17 cellular contexts compared by ENCODE assay signal in the genomic region with DNA sequence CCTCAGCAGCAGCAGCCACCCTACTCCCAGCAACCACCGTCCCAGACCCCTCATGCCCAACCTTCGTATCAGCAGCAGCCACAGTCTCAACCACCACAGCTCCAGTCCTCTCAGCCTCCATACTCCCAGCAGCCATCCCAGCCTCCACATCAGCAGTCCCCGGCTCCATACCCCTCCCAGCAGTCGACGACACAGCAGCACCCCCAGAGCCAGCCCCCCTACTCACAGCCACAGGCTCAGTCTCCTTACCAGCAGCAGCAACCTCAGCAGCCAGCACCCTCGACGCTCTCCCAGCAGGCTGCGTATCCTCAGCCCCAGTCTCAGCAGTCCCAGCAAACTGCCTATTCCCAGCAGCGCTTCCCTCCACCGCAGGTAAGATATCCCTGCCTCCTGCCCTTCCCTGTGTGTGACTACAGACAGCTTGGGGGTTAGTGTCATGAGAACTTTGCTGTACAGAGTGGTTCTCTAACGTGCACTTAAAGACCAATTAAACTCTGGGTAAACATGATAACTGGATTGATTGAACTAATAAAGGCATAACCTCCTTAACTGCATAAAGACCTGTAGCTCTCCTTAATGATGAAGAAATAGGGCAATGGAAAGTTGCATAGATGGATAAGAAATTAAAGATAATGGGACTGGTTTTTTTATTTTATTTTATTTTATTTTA. TPM values are rescaled to one million over a fixed set of nuclear protein-coding genes. Genes with fewer than 3 reads are reported as not detected.
DNase-seq lines count a peak whose midpoint lies in the region; ATAC-seq and TF ChIP-seq lines count a peak whose summit lies in the region.
"Had no signal": no experiment of that assay in that cellular context is flagged by ENCODE, and none has a peak within 500 bp of the region (broad histone marks: within the 10 kb centered on the region; RNA-seq: fewer than 3 reads in every experiment).

No MANE protein-coding gene starts in this region.

- H3K27me3 Mint-ChIP-seq in memory B cell, result no peaks in the 10 kb centered on the region
- H3K27me3 Mint-ChIP-seq in type B pancreatic cell, result no peaks in the 10 kb centered on the region

- in situ Hi-C loops in gastrocnemius medialis (cut with MboI; ENCODE audit: low sequenced_read_pairs in 4 of 4), result no loop called here

- no peak for TF ChIP-seq CTCF in right atrium auricular region (IDR thresholded peaks at IDR 0.05)
- TF ChIP-seq CTCF in type B pancreatic cell (conservative IDR thresholded peaks at IDR 0.05), result no peak
- TF ChIP-seq CTCF in coronary artery (IDR thresholded peaks at IDR 0.05), result no peak
- no peak for TF ChIP-seq CTCF in gastrocnemius medialis (IDR thresholded peaks at IDR 0.05 in 4 of 5, conservative IDR thresholded peaks at IDR 0.05 in 1 of 5)

- H3K27me3 ChIP-seq in right atrium auricular region (no peaks in the 10 kb centered on the region), gastrocnemius medialis (no peaks in the 10 kb centered on the region)
- H3K27me3 ChIP-seq: ovary had no signal

- DNase-seq in left ventricle myocardium superior, result no peak
- DNase-seq in right atrium auricular region (ENCODE audit: low spot score), result no peak
- DNase-seq in activated naive CD4-positive, alpha-beta T cell treated with anti-CD3 and anti-CD28 coated beads, Interleukin-2, amount 50 U/mL, for 72 hours (ENCODE audit: low spot score in 2 of 2), result no peak
- DNase-seq in memory B cell (ENCODE audit: low spot score in 2 of 2), result no peak
- no peak for DNase-seq in type B pancreatic cell (ENCODE audit: extremely low spot score, unreplicated experiment)
- DNase-seq in coronary artery (ENCODE audit: low spot score), result no peak
- no peak for DNase-seq in UCSD-AML1 (lab: John Stamatoyannopoulos, UW; ENCODE audit: unreplicated experiment)
- no peak for DNase-seq in gastrocnemius medialis
- DNase-seq: activated CD8-positive, alpha-beta memory T cell treated with anti-CD3 and anti-CD28 coated beads, Interleukin-2, amount 50 U/mL, for 48 hours; anterior cingulate cortex; lower lobe of right lung; NCI-H146; NCI-H446; ovary; SK-N-SH; stimulated activated CD4-positive, alpha-beta T cell treated with anti-CD3 and anti-CD28 coated beads, Interleukin-12 subunit alpha, Interleukin-12 subunit beta, amount 100 ng/mL, for 4 hours; WERI-Rb-1 had no signal

- H3K4me1 Mint-ChIP-seq in memory B cell (peaks cover 35% of the 10 kb centered on the region), type B pancreatic cell (ENCODE audit: unreplicated experiment) (peaks cover 25% of the 10 kb centered on the region)

- H3K27ac Mint-ChIP-seq in activated naive CD4-positive, alpha-beta T cell treated with anti-CD3 and anti-CD28 coated beads, Interleukin-2, amount 50 U/mL, for 72 hours, result peak overlapping the region; percentile 52 to 91
- peak overlapping the region; percentile 93 for H3K27ac Mint-ChIP-seq in memory B cell
- H3K27ac Mint-ChIP-seq in type B pancreatic cell, result peak overlapping the region; percentile 11

- H3K4me3 Mint-ChIP-seq in memory B cell (no peak overlapping the region), type B pancreatic cell (no peak overlapping the region)

- intact Hi-C loops in left ventricle myocardium superior (cut with micrococcal nuclease) (no loop called here), gastrocnemius medialis (cut with DNase I; ENCODE audit: low total_unique reads) (no loop called here)

- TF ChIP-seq POLR2A in gastrocnemius medialis (IDR thresholded peaks at IDR 0.05), result no peak

- H3K36me3 ChIP-seq in right atrium auricular region, result peaks cover 46% of the 10 kb centered on the region
- peaks cover 0 to 52% of the 10 kb centered on the region in 2 donors for H3K36me3 ChIP-seq in gastrocnemius medialis
- H3K36me3 ChIP-seq: ovary had no signal

- peaks cover 33 to 55% of the 10 kb centered on the region in 2 donors for H3K36me3 Mint-ChIP-seq in activated naive CD4-positive, alpha-beta T cell treated with anti-CD3 and anti-CD28 coated beads, Interleukin-2, amount 50 U/mL, for 72 hours
- H3K36me3 Mint-ChIP-seq in memory B cell (peaks cover 20% of the 10 kb centered on the region), type B pancreatic cell (peaks cover 25% of the 10 kb centered on the region)

- ATAC-seq in left ventricle myocardium superior, result peak; percentile 12
- ATAC-seq in activated naive CD4-positive, alpha-beta T cell treated with anti-CD3 and anti-CD28 coated beads, Interleukin-2, amount 50 U/mL, for 72 hours, result no peak
- no peak for ATAC-seq in memory B cell (ENCODE audit: low read depth)
- no peak for ATAC-seq in gastrocnemius medialis
- ATAC-seq: lower lobe of right lung had no signal

- H3K4me3 ChIP-seq in right atrium auricular region (no peak overlapping the region), coronary artery (no peak overlapping the region), gastrocnemius medialis (no peak overlapping the region)
- H3K4me3 ChIP-seq: lower lobe of right lung, ovary had no signal

- H3K4me1 ChIP-seq in right atrium auricular region (peaks cover 0 to 43% of the 10 kb centered on the region in 2 donors), gastrocnemius medialis (peaks cover 24 to 56% of the 10 kb centered on the region in 2 donors)

- H3K27ac ChIP-seq in right atrium auricular region (no peak overlapping the region), coronary artery (no peak overlapping the region), gastrocnemius medialis (no peak overlapping the region)
- H3K27ac ChIP-seq: lower lobe of right lung, ovary, WERI-Rb-1 had no signal

- no peaks in the 10 kb centered on the region for H3K9me3 Mint-ChIP-seq in activated naive CD4-positive, alpha-beta T cell treated with anti-CD3 and anti-CD28 coated beads, Interleukin-2, amount 50 U/mL, for 72 hours
- H3K9me3 Mint-ChIP-seq in memory B cell (no peaks in the 10 kb centered on the region), type B pancreatic cell (no peaks in the 10 kb centered on the region)

- H3K9me3 ChIP-seq in right atrium auricular region, result no peaks in the 10 kb centered on the region
- no peaks in the 10 kb centered on the region for H3K9me3 ChIP-seq in gastrocnemius medialis
- H3K9me3 ChIP-seq: lower lobe of right lung, ovary, SK-N-SH had no signal

RNA-seq across cellular contexts. Expression of gene ARID1A, which starts 35.6 kb away (rescaled TPM):
- total RNA-seq in left ventricle myocardium superior, result 31.4 TPM
- 10 to 100 TPM; 32.7 to 48.8 TPM for total RNA-seq in right atrium auricular region
- total RNA-seq in activated naive CD4-positive, alpha-beta T cell treated with anti-CD3 and anti-CD28 coated beads, Interleukin-2, amount 50 U/mL, for 72 hours, result 100 to 1,000 TPM; 110 to 116 TPM
- 106 and 121 TPM in 2 replicates for total RNA-seq in type B pancreatic cell (ENCODE audit: low replicate concordance)
- total RNA-seq in gastrocnemius medialis, result 10 to 100 TPM; 22.3 to 51.0 (median 35.0) TPM

RNA-seq across cellular contexts. Expression of gene PIGV, which starts 56.4 kb away (rescaled TPM):
- total RNA-seq in left ventricle myocardium superior, result 4.5 TPM
- total RNA-seq in right atrium auricular region, result 10 to 100 TPM in 1 of 2 donors, 1 to 10 TPM in 1; 6.4 to 13.8 TPM
- total RNA-seq in activated naive CD4-positive, alpha-beta T cell treated with anti-CD3 and anti-CD28 coated beads, Interleukin-2, amount 50 U/mL, for 72 hours, result 10 to 100 TPM; 15.9 to 21.0 TPM
- 13.3 and 15.3 TPM in 2 replicates for total RNA-seq in type B pancreatic cell (ENCODE audit: low replicate concordance)
- 10 to 100 TPM in 1 of 4 donors, 1 to 10 TPM in 3; 2.9 to 16.0 (median 5.8) TPM for total RNA-seq in gastrocnemius medialis

Comparison
In these comparisons a context has a peak if more than half of its experiments do, and no peak if none do; other contexts are left out.
1. H3K27ac Mint-ChIP-seq: peak in every context shown above with its lines; median percentile 93 in memory B cell; 72 in activated naive CD4-positive, alpha-beta T cell treated with anti-CD3 and anti-CD28 coated beads, Interleukin-2, amount 50 U/mL, for 72 hours; 11 in type B pancreatic cell.